In the genomic region with DNA sequence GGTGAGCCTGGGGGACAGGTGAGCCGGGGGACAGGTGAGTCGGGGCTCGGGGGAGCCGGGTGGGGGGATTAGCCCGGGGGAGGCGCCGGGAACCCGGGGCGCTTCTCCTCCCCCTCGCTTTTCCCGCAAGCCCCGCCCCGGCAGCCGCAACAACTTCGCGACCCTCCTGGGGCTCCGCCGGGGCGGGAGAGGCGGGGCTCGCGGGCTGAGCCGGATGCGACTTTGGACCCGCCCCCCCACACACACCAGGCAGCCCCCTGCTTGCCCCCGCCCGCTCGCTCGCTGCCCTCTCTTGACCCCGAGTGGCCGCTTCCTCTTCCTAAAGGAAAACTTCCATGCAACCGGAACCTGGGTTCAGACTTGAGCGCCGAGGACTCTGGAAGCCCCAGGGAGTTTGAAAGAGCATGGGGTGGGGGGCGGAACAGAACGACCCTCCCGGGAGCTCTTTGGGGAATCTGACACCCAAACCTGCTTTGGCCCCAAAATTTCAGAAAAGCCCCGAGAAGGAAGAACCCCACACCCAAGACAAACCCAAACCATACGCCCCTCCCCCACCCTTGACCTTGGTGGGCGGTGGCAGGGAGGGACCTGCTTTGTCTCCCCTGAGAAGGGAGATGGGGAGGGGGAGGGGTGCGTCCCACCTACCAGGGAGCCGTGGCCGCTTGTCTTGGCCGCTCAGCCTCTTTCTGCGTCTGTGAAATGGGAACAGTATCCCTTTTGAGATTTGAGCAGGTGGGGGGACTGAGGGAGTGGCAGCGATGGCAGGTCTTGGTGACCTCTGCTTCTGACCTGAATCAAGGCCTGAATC, we compare ENCODE assay signal across 1 cellular context.
TF ChIP-seq lines count a peak whose summit lies in the region.

No MANE protein-coding gene starts in this region.

TF ChIP-seq in HepG2, 621 proteins besides CTCF, POLR2A, EP300 and RAD21 (continued from another document and continues in another):
- TF ChIP-seq, protein P1, sequence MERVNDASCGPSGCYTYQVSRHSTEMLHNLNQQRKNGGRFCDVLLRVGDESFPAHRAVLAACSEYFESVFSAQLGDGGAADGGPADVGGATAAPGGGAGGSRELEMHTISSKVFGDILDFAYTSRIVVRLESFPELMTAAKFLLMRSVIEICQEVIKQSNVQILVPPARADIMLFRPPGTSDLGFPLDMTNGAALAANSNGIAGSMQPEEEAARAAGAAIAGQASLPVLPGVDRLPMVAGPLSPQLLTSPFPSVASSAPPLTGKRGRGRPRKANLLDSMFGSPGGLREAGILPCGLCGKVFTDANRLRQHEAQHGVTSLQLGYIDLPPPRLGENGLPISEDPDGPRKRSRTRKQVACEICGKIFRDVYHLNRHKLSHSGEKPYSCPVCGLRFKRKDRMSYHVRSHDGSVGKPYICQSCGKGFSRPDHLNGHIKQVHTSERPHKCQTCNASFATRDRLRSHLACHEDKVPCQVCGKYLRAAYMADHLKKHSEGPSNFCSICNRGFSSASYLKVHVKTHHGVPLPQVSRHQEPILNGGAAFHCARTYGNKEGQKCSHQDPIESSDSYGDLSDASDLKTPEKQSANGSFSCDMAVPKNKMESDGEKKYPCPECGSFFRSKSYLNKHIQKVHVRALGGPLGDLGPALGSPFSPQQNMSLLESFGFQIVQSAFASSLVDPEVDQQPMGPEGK (CRISPR knock-in tag; IDR thresholded peaks at IDR 0.05), result peak; percentile 99
- TF ChIP-seq IRX3 (CRISPR knock-in tag; IDR thresholded peaks at IDR 0.05; ENCODE audit: borderline replicate concordance, low read depth) (no peak), DNMT3B (CRISPR knock-in tag; conservative IDR thresholded peaks at IDR 0.05) (no peak), PRPF4 (IDR thresholded peaks at IDR 0.05; ENCODE audit: low read depth, low read length, poor library complexity, severe bottlenecking) (peak; percentile 65), HNRNPL (IDR thresholded peaks at IDR 0.05; ENCODE audit: low read depth, low read length) (peak; percentile 58; the same call in 1 of the 2 replicates), NR2F1 (CRISPR knock-in tag; IDR thresholded peaks at IDR 0.05) (peak; percentile 73 to 91; a peak in 3 of 4 replicates), KDM3A (CRISPR knock-in tag; IDR thresholded peaks at IDR 0.05; ENCODE audit: low read depth) (no peak), NCOA2 (CRISPR knock-in tag; IDR thresholded peaks at IDR 0.05) (peak; percentile 50), ZNF362 (CRISPR knock-in tag; IDR thresholded peaks at IDR 0.05; ENCODE audit: borderline replicate concordance) (no peak), GFI1 (CRISPR knock-in tag; IDR thresholded peaks at IDR 0.05; ENCODE audit: borderline replicate concordance) (0 out of 2 replicates have a peak, but pooled peaks have one; percentile 14), SP140L (CRISPR knock-in tag; IDR thresholded peaks at IDR 0.05; ENCODE audit: borderline replicate concordance) (no peak), ZFP36L1 (CRISPR knock-in tag; IDR thresholded peaks at IDR 0.05) (peak; percentile 77; the same call in 1 of the 2 replicates), ZNF367 (CRISPR knock-in tag; IDR thresholded peaks at IDR 0.05; ENCODE audit: borderline replicate concordance) (no peak), NR2C2 (CRISPR knock-in tag; IDR thresholded peaks at IDR 0.05; ENCODE audit: borderline replicate concordance) (peak; percentile 11), DPF2 (CRISPR knock-in tag; IDR thresholded peaks at IDR 0.05; ENCODE audit: borderline replicate concordance, low read depth) (no peak), DMAP1 (CRISPR knock-in tag; IDR thresholded peaks at IDR 0.05) (no peak), ZNF18 (CRISPR knock-in tag; IDR thresholded peaks at IDR 0.05; ENCODE audit: insufficient replicate concordance) (no peak), BCL6 (CRISPR knock-in tag; IDR thresholded peaks at IDR 0.05) (peak; percentile 64), PLRG1 (conservative IDR thresholded peaks at IDR 0.05) (no peak), ARNT2 (CRISPR knock-in tag; IDR thresholded peaks at IDR 0.05; ENCODE audit: low read depth) (no peak; the same call in 1 of the 2 replicates), NR3C1 (CRISPR knock-in tag; IDR thresholded peaks at IDR 0.05) (no peak), MEIS2 (CRISPR knock-in tag; IDR thresholded peaks at IDR 0.05) (peak; percentile 53), TCF12 (IDR thresholded peaks at IDR 0.05) (no peak), TCF12 (CRISPR knock-in tag; IDR thresholded peaks at IDR 0.05) (peak; percentile 77; the same call in 1 of the 2 replicates), ZFAT (CRISPR knock-in tag; conservative IDR thresholded peaks at IDR 0.05) (no peak), SRSF1 (optimal IDR thresholded peaks at IDR 0.05; ENCODE audit: low read depth, low read length) (peak; percentile 75), TFDP1 (CRISPR knock-in tag; IDR thresholded peaks at IDR 0.05; ENCODE audit: borderline replicate concordance) (peak; percentile 44; the same call in 1 of the 2 replicates), ZSCAN22 (CRISPR knock-in tag; IDR thresholded peaks at IDR 0.05) (no peak), FOXA3 (CRISPR knock-in tag; IDR thresholded peaks at IDR 0.05) (peak; percentile 40), IKZF4 (CRISPR knock-in tag; IDR thresholded peaks at IDR 0.05; ENCODE audit: borderline replicate concordance, low read depth, not compliant biosample characterization) (no peak), ZNF512B (CRISPR knock-in tag; IDR thresholded peaks at IDR 0.05; ENCODE audit: borderline replicate concordance) (no peak), TARDBP (CRISPR knock-in tag; IDR thresholded peaks at IDR 0.05) (peak; percentile 72), ZNF382 (CRISPR knock-in tag; IDR thresholded peaks at IDR 0.05; ENCODE audit: borderline replicate concordance) (no peak), ZNF136 (CRISPR knock-in tag; IDR thresholded peaks at IDR 0.05; ENCODE audit: low read depth) (no peak), CSRNP1 (CRISPR knock-in tag; IDR thresholded peaks at IDR 0.05) (peak; percentile 48), SAP130 (CRISPR knock-in tag; IDR thresholded peaks at IDR 0.05; ENCODE audit: low read depth) (peak; percentile 53), TP53 (CRISPR knock-in tag; conservative IDR thresholded peaks at IDR 0.05) (no peak), NFE2L1 (CRISPR knock-in tag; IDR thresholded peaks at IDR 0.05; ENCODE audit: borderline replicate concordance) (no peak), MED13 (CRISPR knock-in tag; IDR thresholded peaks at IDR 0.05) (peak; percentile 77), POLR2AphosphoS2 (IDR thresholded peaks at IDR 0.05; ENCODE audit: low read depth, low read length) (no peak)
- TF ChIP-seq, protein P2, sequence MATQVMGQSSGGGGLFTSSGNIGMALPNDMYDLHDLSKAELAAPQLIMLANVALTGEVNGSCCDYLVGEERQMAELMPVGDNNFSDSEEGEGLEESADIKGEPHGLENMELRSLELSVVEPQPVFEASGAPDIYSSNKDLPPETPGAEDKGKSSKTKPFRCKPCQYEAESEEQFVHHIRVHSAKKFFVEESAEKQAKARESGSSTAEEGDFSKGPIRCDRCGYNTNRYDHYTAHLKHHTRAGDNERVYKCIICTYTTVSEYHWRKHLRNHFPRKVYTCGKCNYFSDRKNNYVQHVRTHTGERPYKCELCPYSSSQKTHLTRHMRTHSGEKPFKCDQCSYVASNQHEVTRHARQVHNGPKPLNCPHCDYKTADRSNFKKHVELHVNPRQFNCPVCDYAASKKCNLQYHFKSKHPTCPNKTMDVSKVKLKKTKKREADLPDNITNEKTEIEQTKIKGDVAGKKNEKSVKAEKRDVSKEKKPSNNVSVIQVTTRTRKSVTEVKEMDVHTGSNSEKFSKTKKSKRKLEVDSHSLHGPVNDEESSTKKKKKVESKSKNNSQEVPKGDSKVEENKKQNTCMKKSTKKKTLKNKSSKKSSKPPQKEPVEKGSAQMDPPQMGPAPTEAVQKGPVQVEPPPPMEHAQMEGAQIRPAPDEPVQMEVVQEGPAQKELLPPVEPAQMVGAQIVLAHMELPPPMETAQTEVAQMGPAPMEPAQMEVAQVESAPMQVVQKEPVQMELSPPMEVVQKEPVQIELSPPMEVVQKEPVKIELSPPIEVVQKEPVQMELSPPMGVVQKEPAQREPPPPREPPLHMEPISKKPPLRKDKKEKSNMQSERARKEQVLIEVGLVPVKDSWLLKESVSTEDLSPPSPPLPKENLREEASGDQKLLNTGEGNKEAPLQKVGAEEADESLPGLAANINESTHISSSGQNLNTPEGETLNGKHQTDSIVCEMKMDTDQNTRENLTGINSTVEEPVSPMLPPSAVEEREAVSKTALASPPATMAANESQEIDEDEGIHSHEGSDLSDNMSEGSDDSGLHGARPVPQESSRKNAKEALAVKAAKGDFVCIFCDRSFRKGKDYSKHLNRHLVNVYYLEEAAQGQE (IDR thresholded peaks at IDR 0.05; ENCODE audit: borderline replicate concordance in 1 of 2, low read depth in 1 of 2, low read length in 2 of 2), result no peak
- TF ChIP-seq, protein P3, sequence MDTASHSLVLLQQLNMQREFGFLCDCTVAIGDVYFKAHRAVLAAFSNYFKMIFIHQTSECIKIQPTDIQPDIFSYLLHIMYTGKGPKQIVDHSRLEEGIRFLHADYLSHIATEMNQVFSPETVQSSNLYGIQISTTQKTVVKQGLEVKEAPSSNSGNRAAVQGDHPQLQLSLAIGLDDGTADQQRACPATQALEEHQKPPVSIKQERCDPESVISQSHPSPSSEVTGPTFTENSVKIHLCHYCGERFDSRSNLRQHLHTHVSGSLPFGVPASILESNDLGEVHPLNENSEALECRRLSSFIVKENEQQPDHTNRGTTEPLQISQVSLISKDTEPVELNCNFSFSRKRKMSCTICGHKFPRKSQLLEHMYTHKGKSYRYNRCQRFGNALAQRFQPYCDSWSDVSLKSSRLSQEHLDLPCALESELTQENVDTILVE (CRISPR knock-in tag; IDR thresholded peaks at IDR 0.05), result 0 out of 2 replicates have a peak, but pooled peaks have one; percentile 20
- TF ChIP-seq, protein P4, sequence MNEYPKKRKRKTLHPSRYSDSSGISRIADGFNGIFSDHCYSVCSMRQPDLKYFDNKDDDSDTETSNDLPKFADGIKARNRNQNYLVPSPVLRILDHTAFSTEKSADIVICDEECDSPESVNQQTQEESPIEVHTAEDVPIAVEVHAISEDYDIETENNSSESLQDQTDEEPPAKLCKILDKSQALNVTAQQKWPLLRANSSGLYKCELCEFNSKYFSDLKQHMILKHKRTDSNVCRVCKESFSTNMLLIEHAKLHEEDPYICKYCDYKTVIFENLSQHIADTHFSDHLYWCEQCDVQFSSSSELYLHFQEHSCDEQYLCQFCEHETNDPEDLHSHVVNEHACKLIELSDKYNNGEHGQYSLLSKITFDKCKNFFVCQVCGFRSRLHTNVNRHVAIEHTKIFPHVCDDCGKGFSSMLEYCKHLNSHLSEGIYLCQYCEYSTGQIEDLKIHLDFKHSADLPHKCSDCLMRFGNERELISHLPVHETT (CRISPR knock-in tag; conservative IDR thresholded peaks at IDR 0.05), result peak; percentile 84
